Comparison of ENCODE assay signal across 18 cellular contexts in the genomic region with DNA sequence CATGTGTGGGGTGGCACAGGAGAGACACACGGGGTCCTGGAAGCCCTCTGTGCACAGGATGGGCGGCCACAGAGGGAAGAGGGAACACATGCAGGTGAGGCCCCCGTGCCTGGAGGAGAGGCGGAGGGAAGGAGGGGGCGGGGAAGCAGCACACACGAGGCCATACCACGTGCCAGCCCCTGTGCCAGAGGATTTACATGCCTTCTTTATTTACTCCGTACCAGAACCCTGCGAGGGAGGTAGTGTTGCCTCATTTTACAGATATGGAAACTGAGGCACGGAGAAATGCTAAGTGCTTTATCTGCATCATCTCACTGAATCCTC. TPM values are rescaled to one million over a fixed set of nuclear protein-coding genes. Genes with fewer than 3 reads are reported as not detected.
"Had no signal": no experiment of that assay in that cellular context is flagged by ENCODE, and none has a peak within 500 bp of the region (broad histone marks: within the 10 kb centered on the region; RNA-seq: fewer than 3 reads in every experiment).

No MANE protein-coding gene starts in this region.

- H3K27ac Mint-ChIP-seq: activated B cell treated with CpG ODN at 0.5 μM for 24 hours; activated CD8-positive, alpha-beta T cell treated with anti-CD3 and anti-CD28 coated beads for 36 hours; activated naive CD4-positive, alpha-beta T cell treated with anti-CD3 and anti-CD28 coated beads, Interleukin-2, amount 50 U/mL, for 24 hours; mesothelial cell of epicardium; naive B cell had no signal

- H3K27me3 Mint-ChIP-seq: activated B cell treated with CpG ODN at 0.5 μM for 24 hours; activated CD8-positive, alpha-beta T cell treated with anti-CD3 and anti-CD28 coated beads for 36 hours; activated naive CD4-positive, alpha-beta T cell treated with anti-CD3 and anti-CD28 coated beads, Interleukin-2, amount 50 U/mL, for 24 hours; naive B cell had no signal

- H3K4me3 ChIP-seq: adrenal gland, heart left ventricle, lung had no signal

- H3K27me3 ChIP-seq: adrenal gland, foreskin keratinocyte, heart left ventricle had no signal

- H3K9me3 ChIP-seq: adrenal gland, heart left ventricle had no signal

- H3K9me3 Mint-ChIP-seq: activated B cell treated with CpG ODN at 0.5 μM for 24 hours; activated CD8-positive, alpha-beta T cell treated with anti-CD3 and anti-CD28 coated beads for 36 hours; activated naive CD4-positive, alpha-beta T cell treated with anti-CD3 and anti-CD28 coated beads, Interleukin-2, amount 50 U/mL, for 24 hours; activated T-cell treated with anti-CD3 and anti-CD28 coated beads, Interleukin-2, amount 50 U/mL, for 4 hours; mesothelial cell of epicardium had no signal

- DNase-seq: activated B cell treated with CpG ODN at 0.5 μM for 24 hours; activated CD4-positive, alpha-beta T cell treated with anti-CD3 and anti-CD28 coated beads for 48 hours; activated CD8-positive, alpha-beta T cell treated with anti-CD3 and anti-CD28 coated beads for 36 hours; activated effector memory CD4-positive, alpha-beta T cell treated with Interleukin-2 at 50 U/mL for 16 hours; activated T-cell treated with anti-CD3 and anti-CD28 coated beads, Interleukin-2, amount 50 U/mL, for 4 hours; caudate nucleus; effector memory CD4-positive, alpha-beta T cell; foreskin keratinocyte; heart left ventricle; naive B cell; retina; stimulated activated CD4-positive, alpha-beta T cell treated with anti-CD3 and anti-CD28 coated beads, Interleukin-4, amount 100 ng/mL, for 24 hours; stimulated activated naive CD4-positive, alpha-beta T cell; T-helper 2 cell had no signal

- H3K4me3 Mint-ChIP-seq: activated B cell treated with CpG ODN at 0.5 μM for 24 hours; activated CD8-positive, alpha-beta T cell treated with anti-CD3 and anti-CD28 coated beads for 36 hours; activated naive CD4-positive, alpha-beta T cell treated with anti-CD3 and anti-CD28 coated beads, Interleukin-2, amount 50 U/mL, for 24 hours; activated T-cell treated with anti-CD3 and anti-CD28 coated beads, Interleukin-2, amount 50 U/mL, for 4 hours; mesothelial cell of epicardium; naive B cell had no signal

- ATAC-seq: activated CD8-positive, alpha-beta T cell treated with anti-CD3 and anti-CD28 coated beads for 36 hours; activated T-cell treated with anti-CD3 and anti-CD28 coated beads, Interleukin-2, amount 50 U/mL, for 4 hours; foreskin keratinocyte had no signal

- H3K36me3 Mint-ChIP-seq: activated naive CD4-positive, alpha-beta T cell treated with anti-CD3 and anti-CD28 coated beads, Interleukin-2, amount 50 U/mL, for 24 hours; naive B cell had no signal

- H3K36me3 ChIP-seq: adrenal gland had no signal

- H3K4me1 ChIP-seq: foreskin keratinocyte had no signal

- H3K27ac ChIP-seq: adrenal gland, foreskin keratinocyte had no signal

- H3K4me1 Mint-ChIP-seq: activated B cell treated with CpG ODN at 0.5 μM for 24 hours; activated naive CD4-positive, alpha-beta T cell treated with anti-CD3 and anti-CD28 coated beads, Interleukin-2, amount 50 U/mL, for 24 hours; naive B cell had no signal

RNA-seq across cellular contexts. Expression of a gene that starts 56.1 kb away (rescaled TPM):
- total RNA-seq: activated CD8-positive, alpha-beta T cell treated with anti-CD3 and anti-CD28 coated beads for 36 hours had no signal
